Comparison of ENCODE assay signal across 12 cellular contexts in the genomic region with DNA sequence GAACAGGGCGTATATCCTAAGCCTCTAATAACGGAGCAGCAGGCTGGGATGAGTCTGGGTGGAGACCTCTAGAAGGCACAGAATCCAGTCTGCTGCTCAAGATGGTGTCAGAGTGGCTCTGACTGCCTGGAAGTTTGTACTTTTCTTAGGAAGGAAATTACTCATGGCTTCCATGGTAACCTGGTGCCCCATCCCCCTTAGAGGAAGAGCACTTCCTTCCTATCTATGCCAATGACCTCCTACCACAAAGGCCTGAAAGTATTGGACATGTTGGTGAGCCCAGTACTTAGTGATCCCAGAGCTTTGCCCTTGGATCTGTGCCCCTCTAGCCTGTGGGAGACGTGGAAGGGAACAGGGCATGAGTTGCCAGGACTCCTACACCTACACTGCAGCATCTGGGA. TPM values are rescaled to one million over a fixed set of nuclear protein-coding genes. Genes with fewer than 3 reads are reported as not detected.
A peak's percentile ranks its signal among the peaks of the same experiment; 100 is the strongest.
DNase-seq lines count a peak whose midpoint lies in the region; ATAC-seq, FAIRE-seq and TF ChIP-seq lines count a peak whose summit lies in the region.
"Had no signal": no experiment of that assay in that cellular context is flagged by ENCODE, and none has a peak within 500 bp of the region (broad histone marks: within the 10 kb centered on the region; RNA-seq: fewer than 3 reads in every experiment).

No MANE protein-coding gene starts in this region.

- intact Hi-C loops in kidney (cut with DNase I), result no loop called here

- no peaks in the 10 kb centered on the region for H3K27me3 Mint-ChIP-seq in activated T-helper 17 cell treated with anti-CD3 and anti-CD28 coated beads, Interleukin-2, amount 50 U/mL, for 72 hours

- no peaks in the 10 kb centered on the region for H3K9me3 ChIP-seq in kidney (ENCODE audit: control insufficient read depth in 1 of 2, low read length in 2 of 2)

- H3K27ac Mint-ChIP-seq in activated T-helper 17 cell treated with anti-CD3 and anti-CD28 coated beads, Interleukin-2, amount 50 U/mL, for 72 hours, result peak overlapping the region; percentile 97

- peak; percentile 42 for ATAC-seq in activated T-helper 17 cell treated with anti-CD3 and anti-CD28 coated beads, Interleukin-2, amount 50 U/mL, for 72 hours (replicated peaks)
- ATAC-seq in HG02642 (IDR thresholded peaks at IDR 0.05; ENCODE audit: poor library complexity, unreplicated experiment) (no peak), GM21723 (IDR thresholded peaks at IDR 0.05; ENCODE audit: unreplicated experiment) (no peak)

- H3K4me1 ChIP-seq in kidney (ENCODE audit: control insufficient read depth in 1 of 2, insufficient read depth in 1 of 2, low read depth in 1 of 2, low read length in 2 of 2), result peaks cover 0 to 5% of the 10 kb centered on the region in 2 donors

- H3K36me3 Mint-ChIP-seq in activated T-helper 17 cell treated with anti-CD3 and anti-CD28 coated beads, Interleukin-2, amount 50 U/mL, for 72 hours (ENCODE audit: low read depth), result peaks cover 72% of the 10 kb centered on the region

- H3K27ac ChIP-seq in kidney (ENCODE audit: low read depth in 2 of 2, low read length in 2 of 2), result no peak overlapping the region
- H3K27ac ChIP-seq: brain microvascular endothelial cell had no signal

- FAIRE-seq in kidney (lab: Jason Lieb, UNC), result no peak

- no peak overlapping the region for H3K9ac ChIP-seq in kidney (ENCODE audit: low read length in 2 of 2)

- H3K4me1 Mint-ChIP-seq in activated T-helper 17 cell treated with anti-CD3 and anti-CD28 coated beads, Interleukin-2, amount 50 U/mL, for 72 hours, result peaks cover 47% of the 10 kb centered on the region

- H3K9me3 Mint-ChIP-seq in activated T-helper 17 cell treated with anti-CD3 and anti-CD28 coated beads, Interleukin-2, amount 50 U/mL, for 72 hours, result no peaks in the 10 kb centered on the region

- TF ChIP-seq CTCF in kidney (IDR thresholded peaks at IDR 0.05; ENCODE audit: borderline replicate concordance, extremely low read depth, insufficient read depth), result no peak

- DNase-seq in stimulated activated CD4-positive, alpha-beta T cell treated with anti-CD3 and anti-CD28 coated beads, Interleukin-2, amount 100 ng/mL, for 24 hours, result peak; percentile 44 to 47
- no peak for DNase-seq in stimulated activated CD4-positive, alpha-beta T cell treated with anti-CD3 and anti-CD28 coated beads, Interleukin-4, amount 100 ng/mL, for 24 hours
- DNase-seq in kidney tubule cell (ENCODE audit: low spot score) (peak; percentile 67), kidney (no peak), GM19238 (ENCODE audit: insufficient read length, low spot score) (no peak)
- DNase-seq: brain microvascular endothelial cell; DMS 273 treated with DMSO at 0.1 percent for 48 hours; NCI-H187; stimulated activated CD4-positive, alpha-beta T cell treated with anti-CD3 and anti-CD28 coated beads, Interleukin-2, amount 100 ng/mL, for 48 hours had no signal

- no peak overlapping the region for H3K4me3 ChIP-seq in kidney (ENCODE audit: low read length in 2 of 2)

- peak overlapping the region; percentile 98 for H3K4me3 Mint-ChIP-seq in activated T-helper 17 cell treated with anti-CD3 and anti-CD28 coated beads, Interleukin-2, amount 50 U/mL, for 72 hours

- H3K36me3 ChIP-seq in kidney (ENCODE audit: control insufficient read depth in 1 of 2, insufficient read depth in 2 of 2, low read length in 2 of 2), result no peaks in the 10 kb centered on the region
- H3K36me3 ChIP-seq: brain microvascular endothelial cell had no signal

RNA-seq across cellular contexts. Expression of gene BATF, which starts 1.5 kb away (rescaled TPM):
- 100 to 1,000 TPM; 123 to 211 TPM for total RNA-seq in activated T-helper 17 cell treated with anti-CD3 and anti-CD28 coated beads, Interleukin-2, amount 50 U/mL, for 72 hours
- total RNA-seq in kidney, result 3.7 TPM
- 1.6 TPM for polyA plus RNA-seq in kidney (ENCODE audit: insufficient read depth, low read depth, low replicate concordance)

RNA-seq across cellular contexts. Expression of gene FLVCR2, which starts 54.6 kb away (rescaled TPM):
- total RNA-seq in activated T-helper 17 cell treated with anti-CD3 and anti-CD28 coated beads, Interleukin-2, amount 50 U/mL, for 72 hours, result 10 to 100 TPM in 1 of 2 donors, 1 to 10 TPM in 1; 8.5 to 18.5 TPM
- 17.0 TPM for total RNA-seq in kidney
- 7.1 TPM for polyA plus RNA-seq in kidney (ENCODE audit: insufficient read depth, low read depth, low replicate concordance)

Comparison
In these comparisons a context has a peak if more than half of its experiments do, and no peak if none do; other contexts are left out.
1. DNase-seq: peak in stimulated activated CD4-positive, alpha-beta T cell treated with anti-CD3 and anti-CD28 coated beads, Interleukin-2, amount 100 ng/mL, for 24 hours (2 of 2) and kidney tubule cell (single experiment); none in stimulated activated CD4-positive, alpha-beta T cell treated with anti-CD3 and anti-CD28 coated beads, Interleukin-4, amount 100 ng/mL, for 24 hours (single experiment), kidney (single experiment) and GM19238 (single experiment).
2. RNA of gene BATF, which starts 1.5 kb away (total RNA-seq): 123 to 211 TPM in activated T-helper 17 cell treated with anti-CD3 and anti-CD28 coated beads, Interleukin-2, amount 50 U/mL, for 72 hours; 3.7 TPM in kidney (single experiment); every median in the first group is over 10 times any median in the second.